In the genomic region with DNA sequence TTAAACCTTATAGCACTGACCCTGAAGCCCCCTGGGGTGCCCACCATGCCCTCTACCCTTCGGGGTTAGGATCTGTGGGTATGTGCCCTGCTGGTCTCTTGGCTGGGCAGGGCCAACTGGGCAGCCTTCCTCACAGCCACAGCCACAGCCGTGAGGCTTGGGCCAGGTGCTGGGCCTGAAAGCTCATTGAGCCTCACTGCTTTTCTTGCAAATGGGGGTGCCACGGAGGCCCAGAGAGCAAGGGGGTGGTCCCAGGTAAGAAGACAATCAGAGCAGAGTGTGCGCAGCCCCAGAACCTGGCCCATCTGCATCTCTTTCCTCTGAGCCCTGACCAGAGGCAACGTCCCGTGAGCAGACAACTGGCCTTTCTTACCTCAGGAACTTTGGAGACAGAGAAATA, we compare ENCODE assay signal across 22 cellular contexts. TPM values are rescaled to one million over a fixed set of nuclear protein-coding genes. Genes with fewer than 3 reads are reported as not detected.
"Had no signal": no experiment of that assay in that cellular context is flagged by ENCODE, and none has a peak within 500 bp of the region (broad histone marks: within the 10 kb centered on the region; RNA-seq: fewer than 3 reads in every experiment).

No MANE protein-coding gene starts in this region.

- H3K9me3 Mint-ChIP-seq: activated naive CD4-positive, alpha-beta T cell treated with anti-CD3 and anti-CD28 coated beads, Interleukin-2, amount 50 U/mL, for 72 hours had no signal

- H3K4me1 ChIP-seq: SJSA1 had no signal

- H3K27me3 ChIP-seq: brain microvascular endothelial cell, cardiac muscle cell, SJSA1 had no signal

- H3K4me3 Mint-ChIP-seq: activated CD8-positive, alpha-beta T cell treated with anti-CD3 and anti-CD28 coated beads, Interleukin-2, amount 10 ng/mL, durations not matched to agents 7 days and 5 days; T-helper 17 cell; WTC11 had no signal

- DNase-seq: activated CD4-positive, alpha-beta T cell treated with anti-CD3 and anti-CD28 coated beads, Interleukin-2, amount 50 U/mL, for 4 hours; activated CD4-positive, CD25-positive, alpha-beta regulatory T cell treated with anti-CD3 and anti-CD28 coated beads, Interleukin-2, amount 50 U/mL, for 72 hours; activated CD8-positive, alpha-beta memory T cell treated with anti-CD3 and anti-CD28 coated beads, Interleukin-2, amount 50 U/mL, for 48 hours; activated CD8-positive, alpha-beta T cell treated with anti-CD3 and anti-CD28 coated beads, Interleukin-2, amount 10 ng/mL, durations not matched to agents 7 days and 5 days; activated naive CD4-positive, alpha-beta T cell treated with Interleukin-2 at 50 U/mL for 16 hours; activated T-cell treated with anti-CD3 and anti-CD28 coated beads, Interleukin-2, amount 50 U/mL, for 1 hour; amygdala; KG1; NCI-H1048; NCI-H146; NCI-H187 treated with DMSO at 0.1 percent for 48 hours; NCI-H2081 treated with DMSO at 0.1 percent for 48 hours; NCI-H446; NCI-H524; SHP77; T-helper 17 cell; T-helper 9 cell had no signal

- ATAC-seq: activated CD8-positive, alpha-beta T cell treated with anti-CD3 and anti-CD28 coated beads, Interleukin-2, amount 10 ng/mL, durations not matched to agents 7 days and 5 days; activated naive CD4-positive, alpha-beta T cell treated with anti-CD3 and anti-CD28 coated beads, Interleukin-2, amount 50 U/mL, for 72 hours; T-helper 17 cell; WTC11 had no signal

- H3K4me1 Mint-ChIP-seq: T-helper 17 cell, WTC11 had no signal

- H3K36me3 Mint-ChIP-seq: activated naive CD4-positive, alpha-beta T cell treated with anti-CD3 and anti-CD28 coated beads, Interleukin-2, amount 50 U/mL, for 72 hours; WTC11 had no signal

- H3K9me3 ChIP-seq: SJSA1 had no signal

- H3K36me3 ChIP-seq: brain microvascular endothelial cell, cardiac muscle cell, SJSA1 had no signal

- H3K27ac Mint-ChIP-seq: activated CD8-positive, alpha-beta T cell treated with anti-CD3 and anti-CD28 coated beads, Interleukin-2, amount 10 ng/mL, durations not matched to agents 7 days and 5 days; activated naive CD4-positive, alpha-beta T cell treated with anti-CD3 and anti-CD28 coated beads, Interleukin-2, amount 50 U/mL, for 72 hours; T-helper 17 cell; WTC11 had no signal

- H3K27ac ChIP-seq: brain microvascular endothelial cell, cardiac muscle cell, SJSA1 had no signal

- H3K4me3 ChIP-seq: cardiac muscle cell, SJSA1 had no signal

RNA-seq across cellular contexts. Expression of a gene that starts 34.7 kb away (rescaled TPM):
- total RNA-seq: activated CD8-positive, alpha-beta T cell treated with anti-CD3 and anti-CD28 coated beads, Interleukin-2, amount 10 ng/mL, durations not matched to agents 7 days and 5 days; activated naive CD4-positive, alpha-beta T cell treated with anti-CD3 and anti-CD28 coated beads, Interleukin-2, amount 50 U/mL, for 72 hours; T-helper 17 cell had no signal
